ENCODE assay signal across 19 cellular contexts in genomic region chr6:109800771-109801170, GRCh38.
"Had no signal": no experiment of that assay in that cellular context is flagged by ENCODE, and none has a peak within 500 bp of the region (broad histone marks: within the 10 kb centered on the region; RNA-seq: fewer than 3 reads in every experiment).

No MANE protein-coding gene starts in this region.

- H3K9ac ChIP-seq: neural progenitor cell had no signal

- H3K9me3 ChIP-seq: esophagus muscularis mucosa, left lung, ovary, right lobe of liver had no signal

- H3K4me1 ChIP-seq: left lung, right lobe of liver had no signal

- H3K4me2 ChIP-seq: neural progenitor cell, smooth muscle cell had no signal

- H3K27me3 ChIP-seq: esophagus muscularis mucosa, left lung, neural progenitor cell, ovary, right lobe of liver had no signal

- H2AFZ ChIP-seq: neural progenitor cell had no signal

- H3K4me3 ChIP-seq: esophagus muscularis mucosa, left lung, neural progenitor cell, ovary, right lobe of liver, smooth muscle cell had no signal

- H3K27ac ChIP-seq: esophagus muscularis mucosa, left lung, neural progenitor cell, ovary, right lobe of liver had no signal

- DNase-seq: activated CD4-positive, alpha-beta T cell treated with anti-CD3 and anti-CD28 coated beads for 36 hours; activated CD8-positive, alpha-beta T cell treated with anti-CD3 and anti-CD28 coated beads for 36 hours; activated gamma-delta T cell; activated T-cell treated with anti-CD3 and anti-CD28 coated beads, Interleukin-2, amount 50 U/mL, for 4 hours; caudate nucleus; hippocampal formation; left lung; mammary epithelial cell; naive B cell; ovary; right lobe of liver; stimulated activated CD4-positive, alpha-beta T cell treated with anti-CD3 and anti-CD28 coated beads, Interleukin-4, amount 100 ng/mL, for 4 hours; stimulated activated CD8-positive, alpha-beta memory T cell treated with anti-CD3 and anti-CD28 coated beads, Interleukin-4, amount 100 ng/mL, for 48 hours; stimulated activated naive CD4-positive, alpha-beta T cell treated with Interleukin-2 at 50 U/mL for 16 hours; substantia nigra had no signal

- ATAC-seq: activated CD4-positive, alpha-beta T cell treated with anti-CD3 and anti-CD28 coated beads for 36 hours; activated CD8-positive, alpha-beta T cell treated with anti-CD3 and anti-CD28 coated beads for 36 hours; activated naive CD4-positive, alpha-beta T cell treated with anti-CD3 and anti-CD28 coated beads, Interleukin-2, amount 50 U/mL, for 72 hours; activated T-cell treated with anti-CD3 and anti-CD28 coated beads, Interleukin-2, amount 50 U/mL, for 4 hours; left lung; right lobe of liver had no signal

- H3K36me3 ChIP-seq: neural progenitor cell, ovary, right lobe of liver had no signal
